Comparison of ENCODE assay signal across 1 cellular context in the genomic region with DNA sequence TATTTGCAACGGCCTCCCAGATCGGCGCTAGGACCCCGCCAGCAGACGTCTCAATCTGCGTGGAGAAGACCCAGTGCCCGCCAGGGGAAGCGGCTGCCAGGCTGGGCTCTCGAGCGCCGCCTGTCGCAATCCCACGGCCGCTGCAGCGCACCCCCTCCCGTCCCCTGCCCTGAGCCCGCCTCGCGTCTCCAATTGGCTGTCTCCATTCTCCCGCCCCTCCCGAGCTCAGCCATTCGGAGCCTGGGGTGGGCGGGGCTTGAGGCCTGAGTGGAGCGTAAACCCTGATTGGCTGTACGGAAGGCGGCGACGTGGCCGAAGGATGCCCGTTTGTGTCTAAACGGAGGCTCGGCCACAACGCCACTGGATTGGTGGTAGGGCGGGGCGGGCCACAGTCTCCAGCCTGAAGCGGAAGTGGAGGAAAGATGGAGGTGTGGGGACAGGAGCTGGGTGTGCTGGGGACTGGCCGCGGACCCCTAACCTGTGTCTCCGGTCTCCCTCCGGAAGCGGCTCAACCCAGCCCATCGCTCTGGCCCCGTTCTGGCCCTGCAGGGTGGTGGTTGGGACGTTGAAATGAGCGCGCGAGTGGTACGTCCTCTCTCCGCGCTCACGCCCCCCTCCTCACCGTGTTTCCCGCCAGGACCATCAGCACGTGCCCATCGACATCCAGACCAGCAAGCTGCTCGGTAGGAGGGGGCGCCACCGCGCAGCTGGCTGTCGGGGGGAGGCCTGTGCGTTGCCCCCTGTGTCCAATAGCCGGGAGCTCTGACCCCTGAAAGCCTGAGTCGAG.
TF ChIP-seq lines count a peak whose summit lies in the region.

A gene with protein sequence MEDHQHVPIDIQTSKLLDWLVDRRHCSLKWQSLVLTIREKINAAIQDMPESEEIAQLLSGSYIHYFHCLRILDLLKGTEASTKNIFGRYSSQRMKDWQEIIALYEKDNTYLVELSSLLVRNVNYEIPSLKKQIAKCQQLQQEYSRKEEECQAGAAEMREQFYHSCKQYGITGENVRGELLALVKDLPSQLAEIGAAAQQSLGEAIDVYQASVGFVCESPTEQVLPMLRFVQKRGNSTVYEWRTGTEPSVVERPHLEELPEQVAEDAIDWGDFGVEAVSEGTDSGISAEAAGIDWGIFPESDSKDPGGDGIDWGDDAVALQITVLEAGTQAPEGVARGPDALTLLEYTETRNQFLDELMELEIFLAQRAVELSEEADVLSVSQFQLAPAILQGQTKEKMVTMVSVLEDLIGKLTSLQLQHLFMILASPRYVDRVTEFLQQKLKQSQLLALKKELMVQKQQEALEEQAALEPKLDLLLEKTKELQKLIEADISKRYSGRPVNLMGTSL (plus strand): TSS at position 389 of the 787 bp plus-strand sequence. CDS start 34 bp downstream, at position 423.

TF ChIP-seq in HEK293, 187 proteins besides CTCF, POLR2A, EP300 and RAD21 (continued from another document and continues in another):
- TF ChIP-seq, protein P1, sequence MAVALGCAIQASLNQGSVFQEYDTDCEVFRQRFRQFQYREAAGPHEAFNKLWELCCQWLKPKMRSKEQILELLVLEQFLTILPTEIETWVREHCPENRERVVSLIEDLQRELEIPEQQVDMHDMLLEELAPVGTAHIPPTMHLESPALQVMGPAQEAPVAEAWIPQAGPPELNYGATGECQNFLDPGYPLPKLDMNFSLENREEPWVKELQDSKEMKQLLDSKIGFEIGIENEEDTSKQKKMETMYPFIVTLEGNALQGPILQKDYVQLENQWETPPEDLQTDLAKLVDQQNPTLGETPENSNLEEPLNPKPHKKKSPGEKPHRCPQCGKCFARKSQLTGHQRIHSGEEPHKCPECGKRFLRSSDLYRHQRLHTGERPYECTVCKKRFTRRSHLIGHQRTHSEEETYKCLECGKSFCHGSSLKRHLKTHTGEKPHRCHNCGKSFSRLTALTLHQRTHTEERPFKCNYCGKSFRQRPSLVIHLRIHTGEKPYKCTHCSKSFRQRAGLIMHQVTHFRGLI (tag by site-specific recombination; IDR thresholded peaks at IDR 0.05): no peak; the same call in none of the 2 replicates
- peak; percentile 79 for TF ChIP-seq ZNF610 (tag by site-specific recombination; IDR thresholded peaks at IDR 0.05; ENCODE audit: borderline replicate concordance)
- TF ChIP-seq ZNF621 (tag by site-specific recombination; IDR thresholded peaks at IDR 0.05): no peak
- TF ChIP-seq, protein P2, sequence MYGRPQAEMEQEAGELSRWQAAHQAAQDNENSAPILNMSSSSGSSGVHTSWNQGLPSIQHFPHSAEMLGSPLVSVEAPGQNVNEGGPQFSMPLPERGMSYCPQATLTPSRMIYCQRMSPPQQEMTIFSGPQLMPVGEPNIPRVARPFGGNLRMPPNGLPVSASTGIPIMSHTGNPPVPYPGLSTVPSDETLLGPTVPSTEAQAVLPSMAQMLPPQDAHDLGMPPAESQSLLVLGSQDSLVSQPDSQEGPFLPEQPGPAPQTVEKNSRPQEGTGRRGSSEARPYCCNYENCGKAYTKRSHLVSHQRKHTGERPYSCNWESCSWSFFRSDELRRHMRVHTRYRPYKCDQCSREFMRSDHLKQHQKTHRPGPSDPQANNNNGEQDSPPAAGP (tag by site-specific recombination; IDR thresholded peaks at IDR 0.05): peak; percentile 84; the same call in 1 of the 2 replicates
- no peak for TF ChIP-seq ZNF677 (tag by site-specific recombination; IDR thresholded peaks at IDR 0.05)
- TF ChIP-seq, protein P3, sequence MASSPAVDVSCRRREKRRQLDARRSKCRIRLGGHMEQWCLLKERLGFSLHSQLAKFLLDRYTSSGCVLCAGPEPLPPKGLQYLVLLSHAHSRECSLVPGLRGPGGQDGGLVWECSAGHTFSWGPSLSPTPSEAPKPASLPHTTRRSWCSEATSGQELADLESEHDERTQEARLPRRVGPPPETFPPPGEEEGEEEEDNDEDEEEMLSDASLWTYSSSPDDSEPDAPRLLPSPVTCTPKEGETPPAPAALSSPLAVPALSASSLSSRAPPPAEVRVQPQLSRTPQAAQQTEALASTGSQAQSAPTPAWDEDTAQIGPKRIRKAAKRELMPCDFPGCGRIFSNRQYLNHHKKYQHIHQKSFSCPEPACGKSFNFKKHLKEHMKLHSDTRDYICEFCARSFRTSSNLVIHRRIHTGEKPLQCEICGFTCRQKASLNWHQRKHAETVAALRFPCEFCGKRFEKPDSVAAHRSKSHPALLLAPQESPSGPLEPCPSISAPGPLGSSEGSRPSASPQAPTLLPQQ (tag by site-specific recombination; IDR thresholded peaks at IDR 0.05): peak; percentile 96
- TF ChIP-seq ZNF473 (tag by site-specific recombination; IDR thresholded peaks at IDR 0.05): no peak
- TF ChIP-seq ZNF175 (tag by site-specific recombination; IDR thresholded peaks at IDR 0.05): no peak
- peak; percentile 100 for TF ChIP-seq SP2 (tag by site-specific recombination; IDR thresholded peaks at IDR 0.05)
- TF ChIP-seq, protein P4, sequence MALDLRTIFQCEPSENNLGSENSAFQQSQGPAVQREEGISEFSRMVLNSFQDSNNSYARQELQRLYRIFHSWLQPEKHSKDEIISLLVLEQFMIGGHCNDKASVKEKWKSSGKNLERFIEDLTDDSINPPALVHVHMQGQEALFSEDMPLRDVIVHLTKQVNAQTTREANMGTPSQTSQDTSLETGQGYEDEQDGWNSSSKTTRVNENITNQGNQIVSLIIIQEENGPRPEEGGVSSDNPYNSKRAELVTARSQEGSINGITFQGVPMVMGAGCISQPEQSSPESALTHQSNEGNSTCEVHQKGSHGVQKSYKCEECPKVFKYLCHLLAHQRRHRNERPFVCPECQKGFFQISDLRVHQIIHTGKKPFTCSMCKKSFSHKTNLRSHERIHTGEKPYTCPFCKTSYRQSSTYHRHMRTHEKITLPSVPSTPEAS (tag by site-specific recombination; IDR thresholded peaks at IDR 0.05): no peak
- TF ChIP-seq, protein P5, sequence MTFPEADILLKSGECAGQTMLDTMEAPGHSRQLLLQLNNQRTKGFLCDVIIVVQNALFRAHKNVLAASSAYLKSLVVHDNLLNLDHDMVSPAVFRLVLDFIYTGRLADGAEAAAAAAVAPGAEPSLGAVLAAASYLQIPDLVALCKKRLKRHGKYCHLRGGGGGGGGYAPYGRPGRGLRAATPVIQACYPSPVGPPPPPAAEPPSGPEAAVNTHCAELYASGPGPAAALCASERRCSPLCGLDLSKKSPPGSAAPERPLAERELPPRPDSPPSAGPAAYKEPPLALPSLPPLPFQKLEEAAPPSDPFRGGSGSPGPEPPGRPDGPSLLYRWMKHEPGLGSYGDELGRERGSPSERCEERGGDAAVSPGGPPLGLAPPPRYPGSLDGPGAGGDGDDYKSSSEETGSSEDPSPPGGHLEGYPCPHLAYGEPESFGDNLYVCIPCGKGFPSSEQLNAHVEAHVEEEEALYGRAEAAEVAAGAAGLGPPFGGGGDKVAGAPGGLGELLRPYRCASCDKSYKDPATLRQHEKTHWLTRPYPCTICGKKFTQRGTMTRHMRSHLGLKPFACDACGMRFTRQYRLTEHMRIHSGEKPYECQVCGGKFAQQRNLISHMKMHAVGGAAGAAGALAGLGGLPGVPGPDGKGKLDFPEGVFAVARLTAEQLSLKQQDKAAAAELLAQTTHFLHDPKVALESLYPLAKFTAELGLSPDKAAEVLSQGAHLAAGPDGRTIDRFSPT (tag by site-specific recombination; IDR thresholded peaks at IDR 0.05): peak; percentile 39
- peak; percentile 60 for TF ChIP-seq ZNF335 (tag by site-specific recombination; conservative IDR thresholded peaks at IDR 0.05)
- TF ChIP-seq ZBTB20 (tag by site-specific recombination; IDR thresholded peaks at IDR 0.05): peak; percentile 57; the same call in 1 of the 2 replicates
- TF ChIP-seq WT1 (tag by site-specific recombination; IDR thresholded peaks at IDR 0.05): peak; percentile 70; the same call in 1 of the 2 replicates
- TF ChIP-seq SCRT1 (tag by site-specific recombination; IDR thresholded peaks at IDR 0.05; ENCODE audit: borderline replicate concordance): no peak
- peak; percentile 57; the same call in 1 of the 2 replicates for TF ChIP-seq REPIN1 (tag by site-specific recombination; IDR thresholded peaks at IDR 0.05; ENCODE audit: low read depth)
- TF ChIP-seq ZFP3 (tag by site-specific recombination; IDR thresholded peaks at IDR 0.05; ENCODE audit: low read depth): no peak
- TF ChIP-seq ZNF707 (tag by site-specific recombination; IDR thresholded peaks at IDR 0.05): no peak
- no peak for TF ChIP-seq IKZF3 (tag by site-specific recombination; IDR thresholded peaks at IDR 0.05)
- no peak for TF ChIP-seq ZNF37A (tag by site-specific recombination; IDR thresholded peaks at IDR 0.05)
- TF ChIP-seq ZNF341 (tag by site-specific recombination; IDR thresholded peaks at IDR 0.05; ENCODE audit: low read depth): peak; percentile 82
- 0 out of 2 replicates have a peak, but pooled peaks have one; percentile 68 for TF ChIP-seq ZNF792 (tag by site-specific recombination; IDR thresholded peaks at IDR 0.05)
- TF ChIP-seq, protein P6, sequence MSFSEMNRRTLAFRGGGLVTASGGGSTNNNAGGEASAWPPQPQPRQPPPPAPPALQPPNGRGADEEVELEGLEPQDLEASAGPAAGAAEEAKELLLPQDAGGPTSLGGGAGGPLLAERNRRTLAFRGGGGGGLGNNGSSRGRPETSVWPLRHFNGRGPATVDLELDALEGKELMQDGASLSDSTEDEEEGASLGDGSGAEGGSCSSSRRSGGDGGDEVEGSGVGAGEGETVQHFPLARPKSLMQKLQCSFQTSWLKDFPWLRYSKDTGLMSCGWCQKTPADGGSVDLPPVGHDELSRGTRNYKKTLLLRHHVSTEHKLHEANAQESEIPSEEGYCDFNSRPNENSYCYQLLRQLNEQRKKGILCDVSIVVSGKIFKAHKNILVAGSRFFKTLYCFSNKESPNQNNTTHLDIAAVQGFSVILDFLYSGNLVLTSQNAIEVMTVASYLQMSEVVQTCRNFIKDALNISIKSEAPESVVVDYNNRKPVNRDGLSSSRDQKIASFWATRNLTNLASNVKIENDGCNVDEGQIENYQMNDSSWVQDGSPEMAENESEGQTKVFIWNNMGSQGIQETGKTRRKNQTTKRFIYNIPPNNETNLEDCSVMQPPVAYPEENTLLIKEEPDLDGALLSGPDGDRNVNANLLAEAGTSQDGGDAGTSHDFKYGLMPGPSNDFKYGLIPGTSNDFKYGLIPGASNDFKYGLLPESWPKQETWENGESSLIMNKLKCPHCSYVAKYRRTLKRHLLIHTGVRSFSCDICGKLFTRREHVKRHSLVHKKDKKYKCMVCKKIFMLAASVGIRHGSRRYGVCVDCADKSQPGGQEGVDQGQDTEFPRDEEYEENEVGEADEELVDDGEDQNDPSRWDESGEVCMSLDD (tag by site-specific recombination; IDR thresholded peaks at IDR 0.05): peak; percentile 66; the same call in 1 of the 2 replicates
- TF ChIP-seq ZFP41 (tag by site-specific recombination; IDR thresholded peaks at IDR 0.05; ENCODE audit: borderline replicate concordance): no peak
- no peak for TF ChIP-seq ZNF549 (tag by site-specific recombination; IDR thresholded peaks at IDR 0.05)
- 0 out of 2 replicates have a peak, but pooled peaks have one; percentile 36 for TF ChIP-seq ZNF391 (tag by site-specific recombination; IDR thresholded peaks at IDR 0.05; ENCODE audit: borderline replicate concordance, low read depth)
- TF ChIP-seq SP7 (tag by site-specific recombination; IDR thresholded peaks at IDR 0.05): peak; percentile 65
- TF ChIP-seq ZNF311 (tag by site-specific recombination; IDR thresholded peaks at IDR 0.05; ENCODE audit: borderline replicate concordance): no peak
- TF ChIP-seq ZNF747 (tag by site-specific recombination; IDR thresholded peaks at IDR 0.05): no peak
- peak; percentile 45; the same call in 1 of the 2 replicates for TF ChIP-seq OVOL3 (tag by site-specific recombination; IDR thresholded peaks at IDR 0.05)
- TF ChIP-seq GFI1B (tag by site-specific recombination; IDR thresholded peaks at IDR 0.05): no peak
- no peak for TF ChIP-seq ZNF214 (tag by site-specific recombination; IDR thresholded peaks at IDR 0.05; ENCODE audit: borderline replicate concordance)
- TF ChIP-seq, protein P7, sequence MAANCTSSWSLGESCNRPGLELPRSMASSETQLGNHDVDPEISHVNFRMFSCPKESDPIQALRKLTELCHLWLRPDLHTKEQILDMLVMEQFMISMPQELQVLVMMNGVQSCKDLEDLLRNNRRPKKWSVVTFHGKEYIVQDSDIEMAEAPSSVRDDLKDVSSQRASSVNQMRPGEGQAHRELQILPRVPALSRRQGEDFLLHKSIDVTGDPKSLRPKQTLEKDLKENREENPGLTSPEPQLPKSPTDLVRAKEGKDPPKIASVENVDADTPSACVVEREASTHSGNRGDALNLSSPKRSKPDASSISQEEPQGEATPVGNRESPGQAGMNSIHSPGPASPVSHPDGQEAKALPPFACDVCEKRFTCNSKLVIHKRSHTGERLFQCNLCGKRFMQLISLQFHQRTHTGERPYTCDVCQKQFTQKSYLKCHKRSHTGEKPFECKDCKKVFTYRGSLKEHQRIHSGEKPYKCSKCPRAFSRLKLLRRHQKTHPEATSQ (tag by site-specific recombination; IDR thresholded peaks at IDR 0.05): peak; percentile 84; the same call in 1 of the 2 replicates
- no peak for TF ChIP-seq MEIS1 (CRISPR knock-in tag; IDR thresholded peaks at IDR 0.05; ENCODE audit: borderline replicate concordance)
- no peak; the same call in 1 of the 2 replicates for TF ChIP-seq ZNF169 (tag by site-specific recombination; IDR thresholded peaks at IDR 0.05)
- TF ChIP-seq YY2 (tag by site-specific recombination; IDR thresholded peaks at IDR 0.05): peak; percentile 81
- TF ChIP-seq OSR2 (tag by site-specific recombination; IDR thresholded peaks at IDR 0.05): peak; percentile 15; the same call in 1 of the 2 replicates
- peak; percentile 73 for TF ChIP-seq KLF1 (tag by site-specific recombination; IDR thresholded peaks at IDR 0.05)
- TF ChIP-seq ZNF416 (tag by site-specific recombination; IDR thresholded peaks at IDR 0.05): no peak
- TF ChIP-seq FEZF1 (tag by site-specific recombination; IDR thresholded peaks at IDR 0.05): peak; percentile 25; the same call in 1 of the 2 replicates
- peak; percentile 94; the same call in 1 of the 2 replicates for TF ChIP-seq ZNF561 (tag by site-specific recombination; IDR thresholded peaks at IDR 0.05; ENCODE audit: borderline replicate concordance)
- peak; percentile 89 for TF ChIP-seq GLIS2 (tag by site-specific recombination; IDR thresholded peaks at IDR 0.05)
- TF ChIP-seq, protein P8, sequence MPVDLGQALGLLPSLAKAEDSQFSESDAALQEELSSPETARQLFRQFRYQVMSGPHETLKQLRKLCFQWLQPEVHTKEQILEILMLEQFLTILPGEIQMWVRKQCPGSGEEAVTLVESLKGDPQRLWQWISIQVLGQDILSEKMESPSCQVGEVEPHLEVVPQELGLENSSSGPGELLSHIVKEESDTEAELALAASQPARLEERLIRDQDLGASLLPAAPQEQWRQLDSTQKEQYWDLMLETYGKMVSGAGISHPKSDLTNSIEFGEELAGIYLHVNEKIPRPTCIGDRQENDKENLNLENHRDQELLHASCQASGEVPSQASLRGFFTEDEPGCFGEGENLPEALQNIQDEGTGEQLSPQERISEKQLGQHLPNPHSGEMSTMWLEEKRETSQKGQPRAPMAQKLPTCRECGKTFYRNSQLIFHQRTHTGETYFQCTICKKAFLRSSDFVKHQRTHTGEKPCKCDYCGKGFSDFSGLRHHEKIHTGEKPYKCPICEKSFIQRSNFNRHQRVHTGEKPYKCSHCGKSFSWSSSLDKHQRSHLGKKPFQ (tag by site-specific recombination; IDR thresholded peaks at IDR 0.05): peak; percentile 34; the same call in 1 of the 2 replicates
- TF ChIP-seq ZNF266 (tag by site-specific recombination; IDR thresholded peaks at IDR 0.05; ENCODE audit: low read depth): no peak
